15 cellular contexts compared by ENCODE assay signal in the genomic region with DNA sequence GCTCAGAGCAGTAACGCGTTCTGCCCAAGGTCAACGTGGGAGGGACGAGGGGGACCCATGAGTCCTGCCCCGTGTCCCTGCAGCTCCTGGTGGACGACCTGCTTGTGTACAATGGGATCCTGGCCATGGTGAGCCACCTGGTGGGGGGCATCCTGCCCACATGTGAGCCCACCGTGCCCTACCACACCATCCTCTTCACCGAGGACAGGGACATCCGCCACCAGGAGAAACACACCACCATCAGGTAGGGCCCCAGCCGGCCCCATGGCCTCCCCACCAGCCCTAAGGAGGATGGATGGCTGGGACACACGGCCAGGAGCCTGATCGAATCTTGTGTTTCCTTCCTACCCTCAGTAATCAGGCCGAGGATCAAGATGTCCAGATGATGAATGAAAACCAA.
DNase-seq lines count a peak whose midpoint lies in the region; ATAC-seq and TF ChIP-seq lines count a peak whose summit lies in the region.
"Had no signal": no experiment of that assay in that cellular context is flagged by ENCODE, and none has a peak within 500 bp of the region (broad histone marks: within the 10 kb centered on the region; RNA-seq: fewer than 3 reads in every experiment).

No MANE protein-coding gene starts in this region.

- H3K9me3 Mint-ChIP-seq in natural killer cell treated with Interleukin-12 subunit alpha and Interleukin-12 subunit beta and Interleukin-15 and Interleukin-18, amount 100 ng/mL, for 72 hours: no peaks in the 10 kb centered on the region
- H3K9me3 Mint-ChIP-seq in natural killer cell: no peaks in the 10 kb centered on the region
- no peaks in the 10 kb centered on the region for H3K9me3 Mint-ChIP-seq in activated naive CD8-positive, alpha-beta T cell treated with anti-CD3 and anti-CD28 coated beads for 36 hours
- H3K9me3 Mint-ChIP-seq: CD4-positive, alpha-beta memory T cell had no signal

- H2BK5ac ChIP-seq in neuronal stem cell (ENCODE audit: low read length): no peak overlapping the region

- peak overlapping the region; percentile 60 for H3K18ac ChIP-seq in neuronal stem cell (ENCODE audit: low read length)

- H3K4me1 ChIP-seq in neuronal stem cell (ENCODE audit: control insufficient read depth in 2 of 2, insufficient read depth in 1 of 2, low read depth in 1 of 2, low read length in 2 of 2): peaks cover 7 to 9% of the 10 kb centered on the region in 2 donors

- H3K14ac ChIP-seq in neuronal stem cell (ENCODE audit: low read length): no peak overlapping the region

- peak overlapping the region; percentile 58 for H3K23ac ChIP-seq in neuronal stem cell (ENCODE audit: low read depth, low read length, poor library complexity)

- no peak overlapping the region for H2BK12ac ChIP-seq in neuronal stem cell (ENCODE audit: low read length)

- no peak overlapping the region for H2BK15ac ChIP-seq in neuronal stem cell (ENCODE audit: low read length)

- H3K9me3 ChIP-seq in neuronal stem cell (replicated peaks in 1 of 2; ENCODE audit: control insufficient read depth in 2 of 2, insufficient read depth in 1 of 2, low read depth in 1 of 2, low read length in 2 of 2): no peaks in the 10 kb centered on the region

- no peak overlapping the region for H2AK5ac ChIP-seq in neuronal stem cell (ENCODE audit: low read depth, low read length)

- H3K79me1 ChIP-seq in neuronal stem cell (ENCODE audit: low read depth, low read length): no peaks in the 10 kb centered on the region

- no peaks in the 10 kb centered on the region for H3K27me3 Mint-ChIP-seq in natural killer cell treated with Interleukin-12 subunit alpha and Interleukin-12 subunit beta and Interleukin-15 and Interleukin-18, amount 100 ng/mL, for 72 hours
- H3K27me3 Mint-ChIP-seq in natural killer cell (ENCODE audit: low read depth in 2 of 2): no peaks in the 10 kb centered on the region
- no peaks in the 10 kb centered on the region for H3K27me3 Mint-ChIP-seq in activated naive CD8-positive, alpha-beta T cell treated with anti-CD3 and anti-CD28 coated beads for 36 hours
- H3K27me3 Mint-ChIP-seq: CD4-positive, alpha-beta memory T cell had no signal

- no peaks in the 10 kb centered on the region for H3K4me1 Mint-ChIP-seq in natural killer cell treated with Interleukin-12 subunit alpha and Interleukin-12 subunit beta and Interleukin-15 and Interleukin-18, amount 100 ng/mL, for 72 hours (ENCODE audit: low read depth in 2 of 2)
- no peaks in the 10 kb centered on the region for H3K4me1 Mint-ChIP-seq in natural killer cell
- H3K4me1 Mint-ChIP-seq in activated naive CD8-positive, alpha-beta T cell treated with anti-CD3 and anti-CD28 coated beads for 36 hours: no peaks in the 10 kb centered on the region
- H3K4me1 Mint-ChIP-seq: CD4-positive, alpha-beta memory T cell had no signal

- H3K36me3 ChIP-seq in neuronal stem cell (replicated peaks in 1 of 2; ENCODE audit: control insufficient read depth in 2 of 2, insufficient read depth in 2 of 2, low read length in 2 of 2): peaks cover 2 to 3% of the 10 kb centered on the region in 2 donors

- ATAC-seq in natural killer cell treated with Interleukin-12 subunit alpha and Interleukin-12 subunit beta and Interleukin-15 and Interleukin-18, amount 100 ng/mL, for 72 hours: no peak
- ATAC-seq in natural killer cell (no peak), GM19455 (IDR thresholded peaks at IDR 0.05; ENCODE audit: unreplicated experiment) (no peak)

- H3K9ac ChIP-seq in neuronal stem cell (ENCODE audit: low read depth, low read length, poor library complexity): no peak overlapping the region
- H3K9ac ChIP-seq: GM23248 had no signal

- H4K8ac ChIP-seq in neuronal stem cell (ENCODE audit: low read depth, low read length): no peak overlapping the region

- no peak overlapping the region for H3K4me2 ChIP-seq in neuronal stem cell (ENCODE audit: insufficient read depth, low read length, poor library complexity, severe bottlenecking)

- H2AFZ ChIP-seq in neuronal stem cell (ENCODE audit: low read length): no peak overlapping the region
- H2AFZ ChIP-seq: GM23248 had no signal

- intact Hi-C loops in natural killer cell (cut with micrococcal nuclease): no loop called here

- no peaks in the 10 kb centered on the region for H3K36me3 Mint-ChIP-seq in natural killer cell treated with Interleukin-12 subunit alpha and Interleukin-12 subunit beta and Interleukin-15 and Interleukin-18, amount 100 ng/mL, for 72 hours
- no peaks in the 10 kb centered on the region for H3K36me3 Mint-ChIP-seq in natural killer cell
- peaks cover 3% of the 10 kb centered on the region for H3K36me3 Mint-ChIP-seq in activated naive CD8-positive, alpha-beta T cell treated with anti-CD3 and anti-CD28 coated beads for 36 hours

- no peak overlapping the region for H3K4ac ChIP-seq in neuronal stem cell (ENCODE audit: low read length)

- no peak overlapping the region for H3K27ac ChIP-seq in neuronal stem cell (replicated peaks; ENCODE audit: low read length)
- H3K27ac ChIP-seq in temporal lobe (ENCODE audit: low read depth, low read length): peak overlapping the region; percentile 13
- H3K27ac ChIP-seq: GM23248 had no signal

- no peak for TF ChIP-seq CTCF in natural killer cell (IDR thresholded peaks at IDR 0.05)

- no CpG with 5 or more reads among the region's 13 CpGs for WGBS in neuronal stem cell (ENCODE audit: extremely low coverage in 2 of 2, insufficient read length in 2 of 2, insufficient replicate concordance in 1 of 2), 2 donors

- H2BK120ac ChIP-seq in neuronal stem cell (ENCODE audit: low read depth, low read length): no peak overlapping the region

- H3K4me3 Mint-ChIP-seq in natural killer cell treated with Interleukin-12 subunit alpha and Interleukin-12 subunit beta and Interleukin-15 and Interleukin-18, amount 100 ng/mL, for 72 hours: no peak overlapping the region
- H3K4me3 Mint-ChIP-seq in natural killer cell: no peak overlapping the region
- no peak overlapping the region for H3K4me3 Mint-ChIP-seq in activated naive CD8-positive, alpha-beta T cell treated with anti-CD3 and anti-CD28 coated beads for 36 hours
- H3K4me3 Mint-ChIP-seq: CD4-positive, alpha-beta memory T cell had no signal

- H4K91ac ChIP-seq in neuronal stem cell (ENCODE audit: low read depth, low read length, poor library complexity): no peak overlapping the region

- H3K27ac Mint-ChIP-seq in natural killer cell treated with Interleukin-12 subunit alpha and Interleukin-12 subunit beta and Interleukin-15 and Interleukin-18, amount 100 ng/mL, for 72 hours: no peak overlapping the region
- no peak overlapping the region for H3K27ac Mint-ChIP-seq in natural killer cell
- H3K27ac Mint-ChIP-seq in activated naive CD8-positive, alpha-beta T cell treated with anti-CD3 and anti-CD28 coated beads for 36 hours: no peak overlapping the region

- no peak overlapping the region for H3K4me3 ChIP-seq in neuronal stem cell (ENCODE audit: low read length in 2 of 2)
- H3K4me3 ChIP-seq: GM23248 had no signal

- no peaks in the 10 kb centered on the region for H3K27me3 ChIP-seq in neuronal stem cell (ENCODE audit: control insufficient read depth in 3 of 3, insufficient read depth in 3 of 3, low read depth in 1 of 3, low read length in 3 of 3)

- peak; percentile 18 for DNase-seq in natural killer cell treated with Interleukin-12 subunit alpha and Interleukin-12 subunit beta and Interleukin-15 and Interleukin-18, amount 100 ng/mL, for 72 hours (ENCODE audit: low spot score)
- DNase-seq in natural killer cell (no peak), neuronal stem cell (ENCODE audit: low spot score) (no peak)
- no peak for DNase-seq in activated naive CD8-positive, alpha-beta T cell treated with anti-CD3 and anti-CD28 coated beads for 36 hours
- DNase-seq: C1 segment of cervical spinal cord; Calu3; CD4-positive, alpha-beta memory T cell; COR-L47; DMS53; DMS79 treated with DMSO at 0.1 percent for 48 hours; GF-D8; GM23248; HCEC 1CT had no signal
